ENCODE assay signal across 8 cellular contexts in the genomic region with DNA sequence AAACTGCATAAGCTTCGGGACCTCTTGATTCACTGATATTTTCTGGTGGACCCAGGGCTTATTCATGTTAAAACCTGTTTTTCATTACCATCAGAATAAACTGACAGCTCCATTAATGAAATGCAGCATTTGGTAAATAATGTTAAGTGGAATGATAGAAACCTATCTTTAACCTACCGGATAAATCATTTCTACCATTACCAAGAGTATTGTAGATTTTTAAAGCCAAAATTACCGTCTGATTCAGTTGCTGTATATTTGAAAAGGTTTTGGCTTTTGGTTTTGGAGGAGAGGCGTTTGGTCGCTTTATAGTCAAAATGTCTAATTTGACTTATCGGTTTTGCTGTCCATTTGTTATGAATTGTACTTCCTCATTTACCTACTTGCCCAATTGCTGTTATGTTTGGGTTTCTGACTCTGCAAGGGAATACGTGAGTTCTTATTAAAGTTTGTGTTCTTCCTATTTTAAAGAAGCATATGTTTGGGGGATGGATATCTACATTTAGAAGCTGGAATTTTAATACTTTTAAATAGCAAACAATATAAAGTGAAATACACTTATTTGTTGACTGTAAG. TPM values are rescaled to one million over a fixed set of nuclear protein-coding genes. Genes with fewer than 3 reads are reported as not detected.
A peak's percentile ranks its signal among the peaks of the same experiment; 100 is the strongest.
DNase-seq lines count a peak whose midpoint lies in the region; ATAC-seq and TF ChIP-seq lines count a peak whose summit lies in the region.

No MANE protein-coding gene starts in this region.

- peaks cover 27 to 48% (median 42%) of the 10 kb centered on the region in 6 donors for H3K4me1 ChIP-seq in spleen

- H3K36me3 Mint-ChIP-seq in activated CD4-positive, alpha-beta T cell treated with anti-CD3 and anti-CD28 coated beads for 36 hours (ENCODE audit: low read depth) = peaks cover 25% of the 10 kb centered on the region
- H3K36me3 Mint-ChIP-seq in T-helper 17 cell (ENCODE audit: low read depth) = no peaks in the 10 kb centered on the region

- peak overlapping the region; percentile 48 to 90 (median 74) for H3K4me3 ChIP-seq in spleen

- no peak for TF ChIP-seq POLR2A in spleen (IDR thresholded peaks at IDR 0.05)

- H3K4me1 Mint-ChIP-seq in activated CD4-positive, alpha-beta T cell treated with anti-CD3 and anti-CD28 coated beads for 36 hours = peaks cover 22% of the 10 kb centered on the region
- peaks cover 13% of the 10 kb centered on the region for H3K4me1 Mint-ChIP-seq in T-helper 17 cell

- H3K27me3 Mint-ChIP-seq in activated CD4-positive, alpha-beta T cell treated with anti-CD3 and anti-CD28 coated beads for 36 hours = no peaks in the 10 kb centered on the region
- no peaks in the 10 kb centered on the region for H3K27me3 Mint-ChIP-seq in T-helper 17 cell

- WGBS in spleen, 5 donors = 5 to 9% (median 7%) methylated on average over 7 of the region's 7 CpGs

- no peak for ATAC-seq in activated CD4-positive, alpha-beta T cell treated with anti-CD3 and anti-CD28 coated beads for 36 hours
- ATAC-seq in T-helper 17 cell (no peak), HG03457 (IDR thresholded peaks at IDR 0.05; ENCODE audit: unreplicated experiment) (no peak)

- POLR2A ChIA-PET in activated CD4-positive, alpha-beta T cell treated with anti-CD3 and anti-CD28 coated beads for 36 hours (lab: Charles Lee) = interaction anchor here (0.6 to 1.3 kb wide), 5 partner anchors 16 to 195 kb away, joined by 3 to 6 read pairs (median 4); no protein-coding TSS in a partner anchor

- H3K27ac ChIP-seq in spleen = peak overlapping the region; percentile 51 to 98 (median 96)

- CTCF ChIA-PET in activated CD4-positive, alpha-beta T cell treated with anti-CD3 and anti-CD28 coated beads for 36 hours (lab: Charles Lee) = interaction anchor here (0.5 to 2.4 kb wide), 6 partner anchors 14 to 459 kb away, joined by 3 to 11 read pairs (median 4); no protein-coding TSS in a partner anchor

- H3K36me3 ChIP-seq in spleen = peaks cover 0 to 4% (median 0%) of the 10 kb centered on the region in 6 donors

- no peak for DNase-seq in activated CD4-positive, alpha-beta T cell treated with anti-CD3 and anti-CD28 coated beads for 36 hours
- DNase-seq in activated CD4-positive, alpha-beta T cell treated with anti-CD3 and anti-CD28 coated beads for 4 hours = no peak
- DNase-seq in T-helper 17 cell = no peak
- peak; percentile 32 for DNase-seq in germinal center (ENCODE audit: low spot score)
- DNase-seq in spleen = no peak
- DNase-seq in NCI-H446 (lab: John Stamatoyannopoulos, UW) = no peak
- no peak for DNase-seq in NCI-H1436 treated with DMSO at 0.1 percent for 48 hours (lab: John Stamatoyannopoulos, UW)

- H3K27ac Mint-ChIP-seq in activated CD4-positive, alpha-beta T cell treated with anti-CD3 and anti-CD28 coated beads for 36 hours = peak overlapping the region; percentile 88
- peak overlapping the region; percentile 67 for H3K27ac Mint-ChIP-seq in T-helper 17 cell

- intact Hi-C loops in activated CD4-positive, alpha-beta T cell treated with anti-CD3 and anti-CD28 coated beads for 36 hours (cut with DNase I, micrococcal nuclease) = loop anchor here (5.0 to 10.0 kb wide), 5 partner anchors 339 to 629 kb away; a partner anchor contains a TSS
- intact Hi-C loops in spleen (cut with DNase I; ENCODE audit: low total_unique reads) = loop anchor here (10.0 kb wide), 1 partner anchor 61 kb away; no protein-coding TSS in a partner anchor

- peak overlapping the region; percentile 85 for H3K4me3 Mint-ChIP-seq in activated CD4-positive, alpha-beta T cell treated with anti-CD3 and anti-CD28 coated beads for 36 hours
- peak overlapping the region; percentile 94 for H3K4me3 Mint-ChIP-seq in T-helper 17 cell

- no peaks in the 10 kb centered on the region for H3K9me3 Mint-ChIP-seq in activated CD4-positive, alpha-beta T cell treated with anti-CD3 and anti-CD28 coated beads for 36 hours (ENCODE audit: low read depth)

- TF ChIP-seq CTCF in spleen (IDR thresholded peaks at IDR 0.05 in 8 of 11, conservative IDR thresholded peaks at IDR 0.05 in 3 of 11) = no peak

- H3K9me3 ChIP-seq in T-helper 17 cell (ENCODE audit: control insufficient read depth, low read length, poor library complexity, severe bottlenecking) (no peaks in the 10 kb centered on the region), spleen (no peaks in the 10 kb centered on the region)

- no peaks in the 10 kb centered on the region for H3K27me3 ChIP-seq in spleen (replicated peaks in 1 of 7)

RNA-seq across cellular contexts. Expression of a gene that starts 1.1 kb away (rescaled TPM):
- total RNA-seq in activated CD4-positive, alpha-beta T cell treated with anti-CD3 and anti-CD28 coated beads for 36 hours = 10 to 100 TPM; 77.6 to 85.8 TPM
- 10 to 100 TPM; 94.8 to 99.7 TPM for total RNA-seq in T-helper 17 cell
- 10 to 100 TPM; 75.8 to 99.7 (median 83.7) TPM for total RNA-seq in spleen
- 10 to 100 TPM; 66.0 to 84.2 (median 81.6) TPM for polyA plus RNA-seq in spleen
